Comparison of ENCODE assay signal across 8 cellular contexts in the genomic region with DNA sequence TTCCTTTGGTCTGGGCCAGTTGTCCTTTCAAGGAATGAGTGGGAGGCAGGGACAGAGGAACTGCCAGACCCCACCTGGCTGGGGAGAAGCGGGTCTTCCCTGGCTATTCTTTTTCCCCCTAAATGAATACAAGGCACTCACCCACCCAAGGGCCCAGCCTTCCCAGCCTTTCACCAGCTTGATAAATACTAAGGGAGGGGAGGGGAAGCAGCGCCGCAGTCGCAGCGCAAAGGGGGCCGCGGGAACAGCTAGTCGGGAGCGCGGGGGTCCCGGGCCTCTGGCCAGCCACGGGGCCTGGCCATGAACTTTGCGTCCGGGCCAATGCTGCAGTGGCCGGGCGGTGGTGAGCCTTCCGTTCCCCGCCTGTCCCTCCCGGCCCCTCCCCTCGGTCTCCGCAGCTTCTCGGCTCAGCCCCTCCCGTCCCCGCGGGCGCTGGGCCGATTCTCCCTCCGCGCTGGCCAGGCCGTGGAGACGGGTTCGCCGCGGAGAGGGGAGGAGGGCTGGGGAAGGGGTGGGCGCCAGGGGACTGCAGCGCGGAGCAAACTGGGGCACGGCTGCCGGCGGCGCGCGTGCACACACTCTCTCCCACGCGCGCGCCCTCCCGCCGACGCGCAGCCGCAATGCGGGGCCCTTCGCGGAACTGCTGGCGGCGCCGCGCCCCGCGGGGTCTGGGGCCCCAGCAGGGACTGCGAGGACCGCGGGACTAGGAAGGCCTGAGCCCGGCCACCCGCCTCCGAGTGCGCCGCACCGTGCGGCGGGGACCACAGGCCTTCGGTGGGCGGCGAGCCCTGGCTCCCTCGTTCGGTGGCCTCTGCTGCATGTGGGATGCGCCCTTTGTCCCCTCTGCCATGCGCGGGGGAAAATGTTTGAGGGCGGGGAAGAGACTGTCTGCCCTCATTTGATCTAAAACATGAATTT.
A peak's percentile ranks its signal among the peaks of the same experiment; 100 is the strongest.
DNase-seq lines count a peak whose midpoint lies in the region; ATAC-seq and TF ChIP-seq lines count a peak whose summit lies in the region.

No MANE protein-coding gene starts in this region.

- peak overlapping the region; percentile 85 for H3K14ac ChIP-seq in trophoblast cell (ENCODE audit: low read length)

- H4K8ac ChIP-seq in trophoblast cell (ENCODE audit: low read depth, low read length): peak overlapping the region; percentile 93

- H2AFZ ChIP-seq in trophoblast cell (ENCODE audit: insufficient read depth, low read length, poor library complexity): peak overlapping the region; percentile 71

- peak overlapping the region; percentile 28 for H2BK120ac ChIP-seq in trophoblast cell (ENCODE audit: insufficient read depth, low read length, poor library complexity)

- no peaks in the 10 kb centered on the region for H3K9me3 ChIP-seq in right atrium auricular region
- H3K9me3 ChIP-seq in trophoblast cell (ENCODE audit: insufficient read depth, low read depth, low read length): no peaks in the 10 kb centered on the region

- no peak for ATAC-seq in HG02938 (IDR thresholded peaks at IDR 0.05; ENCODE audit: unreplicated experiment)

- no peak overlapping the region for H2BK12ac ChIP-seq in trophoblast cell (ENCODE audit: low read length)

- H3K79me1 ChIP-seq in trophoblast cell (ENCODE audit: low read length): peaks cover 6% of the 10 kb centered on the region

- H3K23ac ChIP-seq in trophoblast cell (ENCODE audit: low read length): no peak overlapping the region

- H2AK5ac ChIP-seq in trophoblast cell (ENCODE audit: low read length): peak overlapping the region; percentile 28

- H3K4me3 ChIP-seq in H7 (ENCODE audit: insufficient read depth, low read depth, low read length) (peak overlapping the region; percentile 70), right atrium auricular region (peak overlapping the region; percentile 67 to 78), trophoblast cell (ENCODE audit: low read depth, low read length) (peak overlapping the region; percentile 79)

- peak overlapping the region; percentile 88 for H4K91ac ChIP-seq in trophoblast cell (ENCODE audit: low read depth, low read length)

- peak overlapping the region; percentile 44 for H3K4ac ChIP-seq in trophoblast cell (ENCODE audit: low read depth, low read length)

- DNase-seq in H7 (peak; percentile 93), SK-N-DZ (ENCODE audit: low spot score) (peak; percentile 56), amniotic stem cell (lab: John Stamatoyannopoulos, UW) (peak; percentile 24), right atrium auricular region (ENCODE audit: low spot score) (no peak), trophoblast cell (peak in 1 of 2 donors; percentile 15), DMS114 treated with DMSO at 0.1 percent for 48 hours (lab: John Stamatoyannopoulos, UW; ENCODE audit: unreplicated experiment) (no peak)

- H3K4me1 ChIP-seq in right atrium auricular region (peaks cover 0 to 14% of the 10 kb centered on the region in 2 donors), trophoblast cell (ENCODE audit: control insufficient read depth in 1 of 2, insufficient read depth in 2 of 2, low read length in 2 of 2) (no peaks in the 10 kb centered on the region)

- peaks cover 5% of the 10 kb centered on the region for H3K79me2 ChIP-seq in trophoblast cell (ENCODE audit: control insufficient read depth, insufficient read depth, low read length, poor library complexity)

- peak overlapping the region; percentile 48 for H3K18ac ChIP-seq in trophoblast cell (ENCODE audit: low read length)

- peak overlapping the region; percentile 93 for H3K4me2 ChIP-seq in trophoblast cell (ENCODE audit: low read length)

- H4K12ac ChIP-seq in trophoblast cell (ENCODE audit: low read depth, low read length): peak overlapping the region; percentile 90

- H2BK5ac ChIP-seq in trophoblast cell (ENCODE audit: low read depth, low read length, poor library complexity): no peak overlapping the region

- H3K36me3 ChIP-seq in H7 (replicated peaks; ENCODE audit: control insufficient read depth, insufficient read depth, low read length): no peaks in the 10 kb centered on the region
- H3K36me3 ChIP-seq in right atrium auricular region: no peaks in the 10 kb centered on the region
- no peaks in the 10 kb centered on the region for H3K36me3 ChIP-seq in trophoblast cell (ENCODE audit: control insufficient read depth in 1 of 2, insufficient read depth in 2 of 2, low read length in 2 of 2)

- TF ChIP-seq CTCF in 22Rv1 (IDR thresholded peaks at IDR 0.05): 0 out of 2 replicates have a peak, but pooled peaks have one; percentile 4
- no peak for TF ChIP-seq CTCF in right atrium auricular region (IDR thresholded peaks at IDR 0.05)

- peak overlapping the region; percentile 76 for H3K9ac ChIP-seq in trophoblast cell (ENCODE audit: low read length)

- peaks cover 34% of the 10 kb centered on the region for H3K27me3 ChIP-seq in H7 (ENCODE audit: control insufficient read depth, insufficient read depth, low read length)
- no peaks in the 10 kb centered on the region for H3K27me3 ChIP-seq in right atrium auricular region
- peaks cover 22% of the 10 kb centered on the region for H3K27me3 ChIP-seq in trophoblast cell (ENCODE audit: insufficient read depth, low read length)

- no CpG with 5 or more reads among the region's 81 CpGs for WGBS in trophoblast cell (ENCODE audit: extremely low coverage, insufficient coverage, insufficient read length)

- no peak overlapping the region for H3K27ac ChIP-seq in 22Rv1
- peak overlapping the region; percentile 41 to 66 for H3K27ac ChIP-seq in right atrium auricular region
- no peak overlapping the region for H3K27ac ChIP-seq in trophoblast cell (ENCODE audit: low read depth, low read length)

Comparison
In these comparisons a context has a peak if more than half of its experiments do, and no peak if none do; other contexts are left out.
1. H3K27ac ChIP-seq: peak in right atrium auricular region (2 of 2); none in 22Rv1 (single experiment) and trophoblast cell (single experiment).
2. DNase-seq: peak in H7 (single experiment), SK-N-DZ (single experiment) and amniotic stem cell (single experiment); none in right atrium auricular region (single experiment) and DMS114 treated with DMSO at 0.1 percent for 48 hours (single experiment).
3. Peak in every context shown above with its lines, with median percentiles within 50 percentile points of each other: H3K4me3 ChIP-seq.